9 cellular contexts compared by ENCODE assay signal in the genomic region with DNA sequence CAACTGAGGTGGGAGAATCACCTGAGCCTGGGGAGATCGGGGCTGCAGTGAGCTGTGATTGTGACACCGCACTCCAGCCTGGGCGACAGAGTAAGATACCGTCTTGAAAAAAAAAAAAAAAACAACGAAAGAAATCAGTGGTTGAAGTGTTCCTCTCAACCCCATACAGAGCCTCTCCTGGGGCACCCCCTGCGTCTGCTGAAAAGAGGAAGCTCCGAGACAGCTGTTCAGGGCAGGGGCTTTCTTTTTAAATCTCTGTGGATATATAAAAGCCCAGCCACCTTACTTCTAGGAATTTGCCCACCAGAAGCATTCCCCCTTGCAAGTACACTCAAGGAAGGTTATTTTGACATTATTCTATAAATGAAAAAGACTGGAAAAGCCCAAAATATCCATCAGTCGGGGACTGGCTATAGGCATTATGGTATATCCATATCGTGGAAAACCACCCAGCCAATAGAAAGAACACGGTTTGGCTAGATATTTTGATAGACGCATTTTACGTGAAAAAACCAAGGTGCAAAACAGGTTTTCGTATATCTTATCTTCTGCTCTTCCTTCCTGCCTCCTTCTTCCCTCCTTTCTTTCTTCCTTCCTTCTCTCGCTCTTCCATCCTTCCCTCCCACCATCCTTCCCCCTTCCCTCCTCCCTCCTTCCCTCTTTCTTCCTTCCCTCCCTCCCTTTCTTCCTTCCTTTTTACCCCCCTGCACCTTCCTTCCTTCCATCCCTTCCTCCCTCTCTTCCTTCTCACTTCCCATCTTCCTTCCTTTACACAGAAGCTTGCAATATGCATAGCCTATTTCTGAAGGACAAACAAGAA. TPM values are rescaled to one million over a fixed set of nuclear protein-coding genes. Genes with fewer than 3 reads are reported as not detected.
DNase-seq lines count a peak whose midpoint lies in the region; ATAC-seq and TF ChIP-seq lines count a peak whose summit lies in the region.
"Had no signal": no experiment of that assay in that cellular context is flagged by ENCODE, and none has a peak within 500 bp of the region (broad histone marks: within the 10 kb centered on the region; RNA-seq: fewer than 3 reads in every experiment).

No MANE protein-coding gene starts in this region.

- no peaks in the 10 kb centered on the region for H3K27me3 ChIP-seq in colonic mucosa
- peaks cover 4% of the 10 kb centered on the region for H3K27me3 ChIP-seq in CD4-positive, alpha-beta memory T cell (ENCODE audit: insufficient read depth, low read length)

- H3K27ac Mint-ChIP-seq in natural killer cell = no peak overlapping the region
- H3K27ac Mint-ChIP-seq in CD4-positive, alpha-beta memory T cell = no peak overlapping the region

- TF ChIP-seq CTCF in natural killer cell (IDR thresholded peaks at IDR 0.05) (no peak), colonic mucosa (IDR thresholded peaks at IDR 0.05) (no peak)

- CTCF ChIA-PET in CD4-positive, alpha-beta memory T cell (lab: Charles Lee; ENCODE audit: partially characterized antibody) = no interaction called here

- ATAC-seq in GM21717 (IDR thresholded peaks at IDR 0.05; ENCODE audit: unreplicated experiment) = peak; percentile 93
- ATAC-seq in HG03575 (IDR thresholded peaks at IDR 0.05; ENCODE audit: extremely low read depth, insufficient number of reproducible peaks, low FRiP score, unreplicated experiment) = peak; percentile 83
- ATAC-seq in natural killer cell = peak in 2 of 3 donors; percentile 52 to 64

- intact Hi-C loops in natural killer cell (cut with micrococcal nuclease) = no loop called here
- intact Hi-C loops in colonic mucosa (cut with DNase I) = no loop called here
- intact Hi-C loops in CD4-positive, alpha-beta memory T cell (cut with micrococcal nuclease) = no loop called here

- no peaks in the 10 kb centered on the region for H3K36me3 ChIP-seq in colonic mucosa
- H3K36me3 ChIP-seq in CD4-positive, alpha-beta memory T cell (ENCODE audit: insufficient read depth, low read length) = no peaks in the 10 kb centered on the region

- peaks cover 0 to 2% of the 10 kb centered on the region in 2 donors for H3K9me3 Mint-ChIP-seq in natural killer cell
- peaks cover 0 to 4% (median 2%) of the 10 kb centered on the region in 8 donors for H3K9me3 Mint-ChIP-seq in CD4-positive, alpha-beta memory T cell

- no peak overlapping the region for H3K4me3 ChIP-seq in colonic mucosa
- H3K4me3 ChIP-seq in CD4-positive, alpha-beta memory T cell (ENCODE audit: low read length in 2 of 2) = no peak overlapping the region

- H3K4me1 Mint-ChIP-seq in natural killer cell = no peaks in the 10 kb centered on the region
- H3K4me1 Mint-ChIP-seq in CD4-positive, alpha-beta memory T cell = peaks cover 10 to 15% (median 12%) of the 10 kb centered on the region in 4 donors

- no peak overlapping the region for H3K9ac ChIP-seq in colonic mucosa (ENCODE audit: low read depth in 2 of 2, low read length in 2 of 2)

- no peak overlapping the region for H3K4me3 Mint-ChIP-seq in natural killer cell
- H3K4me3 Mint-ChIP-seq in CD4-positive, alpha-beta memory T cell = peak overlapping the region in 3 of 8 donors; percentile 7 to 50 (median 12)

- H3K27me3 Mint-ChIP-seq in natural killer cell (ENCODE audit: low read depth in 2 of 2) = peaks cover 31 to 59% of the 10 kb centered on the region in 2 donors
- peaks cover 35 to 49% of the 10 kb centered on the region in 2 donors for H3K27me3 Mint-ChIP-seq in CD4-positive, alpha-beta memory T cell

- no peaks in the 10 kb centered on the region for H3K9me3 ChIP-seq in colonic mucosa
- H3K9me3 ChIP-seq in CD4-positive, alpha-beta memory T cell (ENCODE audit: control insufficient read depth in 1 of 2, low read length in 2 of 2) = no peaks in the 10 kb centered on the region

- POLR2A ChIA-PET in CD4-positive, alpha-beta memory T cell (lab: Charles Lee; ENCODE audit: partially characterized antibody) = interaction anchor here (0.6 kb wide), 1 partner anchor 27 kb away, joined by 3 read pairs; no protein-coding TSS in a partner anchor

- DNase-seq in SIG-M5 treated with dmso at 0.1 percent for 504 hours (lab: John Stamatoyannopoulos, UW; ENCODE audit: unreplicated experiment) (peak; percentile 31), SIG-M5 (lab: John Stamatoyannopoulos, UW) (no peak), natural killer cell (no peak), colonic mucosa (no peak), NCI-H446 (lab: John Stamatoyannopoulos, UW) (no peak)
- DNase-seq in CD4-positive, alpha-beta memory T cell = no peak
- DNase-seq: IMR-90 had no signal

- no peaks in the 10 kb centered on the region for H3K36me3 Mint-ChIP-seq in natural killer cell
- H3K36me3 Mint-ChIP-seq in CD4-positive, alpha-beta memory T cell = no peaks in the 10 kb centered on the region

- no peak overlapping the region for H3K27ac ChIP-seq in colonic mucosa
- H3K27ac ChIP-seq in CD4-positive, alpha-beta memory T cell (ENCODE audit: low read depth, low read length) = no peak overlapping the region

- H3K4me1 ChIP-seq in colonic mucosa = no peaks in the 10 kb centered on the region
- peaks cover 7% of the 10 kb centered on the region for H3K4me1 ChIP-seq in CD4-positive, alpha-beta memory T cell (ENCODE audit: insufficient read depth, low read length)

RNA-seq across cellular contexts. Expression of a gene that starts 9.2 kb away (rescaled TPM):
- total RNA-seq in natural killer cell = under 1 TPM in 1 of 3 donors, not detected in 2; 0.14 TPM
- 1 to 10 TPM in 1 of 2 donors, under 1 TPM in 1; 0.24 to 1.7 TPM for total RNA-seq in colonic mucosa
- total RNA-seq in CD4-positive, alpha-beta memory T cell = under 1 TPM in 1 of 2 experiments, not detected in 1; 0.26 TPM
- not detected for polyA plus RNA-seq in CD4-positive, alpha-beta memory T cell
- total RNA-seq: IMR-90 had no signal
- polyA plus RNA-seq: IMR-90 had no signal

RNA-seq across cellular contexts. Expression of a gene that starts 22.9 kb away (rescaled TPM):
- total RNA-seq in natural killer cell = not detected
- 1 to 10 TPM; 1.8 to 4.6 TPM for total RNA-seq in colonic mucosa
- total RNA-seq in CD4-positive, alpha-beta memory T cell = not detected
- polyA plus RNA-seq in CD4-positive, alpha-beta memory T cell = not detected

RNA-seq across cellular contexts. Expression of a gene that starts 55.1 kb away (rescaled TPM):
- not detected for total RNA-seq in natural killer cell
- total RNA-seq in colonic mucosa = not detected
- total RNA-seq in CD4-positive, alpha-beta memory T cell = not detected
- not detected for polyA plus RNA-seq in CD4-positive, alpha-beta memory T cell
- total RNA-seq: IMR-90 had no signal
- polyA plus RNA-seq: IMR-90 had no signal
